Comparison of ENCODE assay signal across 7 cellular contexts in genomic region chr9:137423810-137424291, GRCh38. TPM values are rescaled to one million over a fixed set of nuclear protein-coding genes. Genes with fewer than 3 reads are reported as not detected.
DNase-seq lines count a peak whose midpoint lies in the region; ATAC-seq and TF ChIP-seq lines count a peak whose summit lies in the region.

No MANE protein-coding gene starts in this region.

- H3K4me1 Mint-ChIP-seq in naive B cell: peaks cover 11 to 23% (median 11%) of the 10 kb centered on the region in 3 donors

- H3K27me3 Mint-ChIP-seq in naive B cell: no peaks in the 10 kb centered on the region

- H3K4me1 ChIP-seq in effector memory CD4-positive, alpha-beta T cell (ENCODE audit: control insufficient read depth, insufficient read depth, low read length, poor library complexity, severe bottlenecking): peaks cover 12% of the 10 kb centered on the region

- H3K27me3 ChIP-seq in effector memory CD4-positive, alpha-beta T cell (replicated peaks; ENCODE audit: control insufficient read depth, insufficient read depth, low read length, poor library complexity, severe bottlenecking): no peaks in the 10 kb centered on the region

- H3K9me3 ChIP-seq in effector memory CD4-positive, alpha-beta T cell (ENCODE audit: control insufficient read depth, low read length): no peaks in the 10 kb centered on the region

- DNase-seq in LNCaP clone FGC (ENCODE audit: low read depth) (no peak), naive B cell (no peak), HuH-7 (ENCODE audit: low spot score) (no peak), AG08396 (ENCODE audit: low spot score) (no peak)
- no peak for DNase-seq in effector memory CD4-positive, alpha-beta T cell

- ATAC-seq in GM19324 (IDR thresholded peaks at IDR 0.05; ENCODE audit: low FRiP score, unreplicated experiment): peak; percentile 8
- no peak for ATAC-seq in naive B cell (ENCODE audit: low read depth in 2 of 2)
- no peak for ATAC-seq in HG03457 (IDR thresholded peaks at IDR 0.05; ENCODE audit: unreplicated experiment)

- H3K4me3 Mint-ChIP-seq in naive B cell: peak overlapping the region; percentile 67 to 83 (median 76)

- H3K9me3 Mint-ChIP-seq in naive B cell: no peaks in the 10 kb centered on the region

- no peaks in the 10 kb centered on the region for H3K36me3 ChIP-seq in effector memory CD4-positive, alpha-beta T cell (ENCODE audit: control insufficient read depth, insufficient read depth, low read length)

- peak overlapping the region; percentile 51 for H3K27ac ChIP-seq in effector memory CD4-positive, alpha-beta T cell (ENCODE audit: insufficient read depth, low read length, poor library complexity, severe bottlenecking)

- H3K4me3 ChIP-seq in LNCaP clone FGC (ENCODE audit: low read depth, low read length): peak overlapping the region; percentile 66
- peak overlapping the region; percentile 39 for H3K4me3 ChIP-seq in effector memory CD4-positive, alpha-beta T cell (ENCODE audit: insufficient read depth, low read depth, low read length, poor library complexity, severe bottlenecking)

- no peaks in the 10 kb centered on the region for H3K36me3 Mint-ChIP-seq in naive B cell

- peak overlapping the region in 2 of 6 donors; percentile 47 to 65 for H3K27ac Mint-ChIP-seq in naive B cell

- no peak for TF ChIP-seq CTCF in LNCaP clone FGC (IDR thresholded peaks at IDR 0.05; ENCODE audit: control insufficient read depth, extremely low read depth, insufficient read depth)

RNA-seq across cellular contexts. Expression of gene NOXA1, which starts 0.7 kb away (rescaled TPM):
- polyA plus RNA-seq in naive B cell (ENCODE audit: low read depth in 6 of 6): 1 to 10 TPM in 5 of 6 donors, not detected in 1; 1.3 to 2.3 (median 1.6) TPM

RNA-seq across cellular contexts. Expression of gene EXD3, which starts 0.9 kb away (rescaled TPM):
- 1 to 10 TPM in 5 of 6 donors, not detected in 1; 2.3 to 7.5 (median 4.5) TPM for polyA plus RNA-seq in naive B cell (ENCODE audit: low read depth in 6 of 6)

RNA-seq across cellular contexts. Expression of gene ENTPD8, which starts 17.3 kb away (rescaled TPM):
- polyA plus RNA-seq in naive B cell (ENCODE audit: low read depth in 6 of 6): not detected

RNA-seq across cellular contexts. Expression of gene NSMF, which starts 35.3 kb away (rescaled TPM):
- polyA plus RNA-seq in naive B cell (ENCODE audit: low read depth in 6 of 6): 1 to 10 TPM in 5 of 6 donors, not detected in 1; 2.7 to 7.6 (median 3.7) TPM
